Comparison of ENCODE assay signal across 18 cellular contexts in the genomic region with DNA sequence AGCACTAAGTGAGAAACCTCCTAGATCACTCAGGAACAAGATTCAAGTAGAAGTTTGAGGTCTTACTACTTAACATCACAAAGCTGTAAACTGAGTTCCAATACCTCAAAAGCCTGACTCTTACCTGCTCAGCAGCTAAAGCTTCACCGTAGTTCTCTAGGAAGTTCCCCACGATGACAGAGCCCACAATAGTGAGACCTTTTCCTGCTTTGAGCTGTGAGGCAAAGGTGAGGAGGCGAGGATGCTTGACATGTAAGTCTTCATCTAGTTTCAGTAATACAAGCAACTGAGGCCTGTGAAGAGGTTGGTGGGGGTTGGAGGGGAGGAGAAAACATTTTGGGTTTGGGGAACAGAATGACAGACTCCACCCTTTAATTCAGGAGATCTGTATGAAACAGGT. TPM values are rescaled to one million over a fixed set of nuclear protein-coding genes. Genes with fewer than 3 reads are reported as not detected.
DNase-seq lines count a peak whose midpoint lies in the region; ATAC-seq and TF ChIP-seq lines count a peak whose summit lies in the region.
"Had no signal": no experiment of that assay in that cellular context is flagged by ENCODE, and none has a peak within 500 bp of the region (broad histone marks: within the 10 kb centered on the region; RNA-seq: fewer than 3 reads in every experiment).

No MANE protein-coding gene starts in this region.

- H2AFZ ChIP-seq in IMR-90 (replicated peaks; ENCODE audit: low read length, poor library complexity), result no peak overlapping the region
- no peak overlapping the region for H2AFZ ChIP-seq in smooth muscle cell (ENCODE audit: low read depth)

- H3K4me2 ChIP-seq in IMR-90 (ENCODE audit: low read depth, low read length) (no peak overlapping the region), smooth muscle cell (no peak overlapping the region)

- H3K27me3 ChIP-seq in IMR-90 (ENCODE audit: control insufficient read depth, insufficient read depth, low read length) (no peaks in the 10 kb centered on the region), smooth muscle cell (ENCODE audit: low read depth) (no peaks in the 10 kb centered on the region), aorta (ENCODE audit: control insufficient read depth in 1 of 2, insufficient read depth in 2 of 2, low read length in 1 of 2) (no peaks in the 10 kb centered on the region)
- H3K27me3 ChIP-seq: adrenal gland, gastroesophageal sphincter, SJSA1, suprapubic skin had no signal

- no peaks in the 10 kb centered on the region for H3K79me2 ChIP-seq in smooth muscle cell (ENCODE audit: low read depth)

- H3K9me1 ChIP-seq in IMR-90 (ENCODE audit: insufficient read depth, low read length), result peaks cover 10% of the 10 kb centered on the region

- no peak for TF ChIP-seq RAD21 in IMR-90 (IDR thresholded peaks at IDR 0.05; ENCODE audit: low read length)

- peak overlapping the region in 1 of 2 experiments; percentile 50; a peak in 1 of 4 replicates for H4K8ac ChIP-seq in IMR-90 (ENCODE audit: low read depth in 2 of 2, low read length in 2 of 2)

- H4K5ac ChIP-seq in IMR-90 (ENCODE audit: low read depth, low read length), result peak overlapping the region; percentile 7; the same call in 1 of the 2 replicates

- BruUV-seq in IMR-90 (replicated peaks; lab: Mats Ljungman, UMichigan), result no TSS peak

- H3K9ac ChIP-seq in IMR-90 (ENCODE audit: low read depth, low read length) (no peak overlapping the region), smooth muscle cell (ENCODE audit: low read depth) (peak overlapping the region; percentile 56)

- H2BK15ac ChIP-seq in IMR-90 (ENCODE audit: low read depth, low read length), result peak overlapping the region; percentile 86

- H2BK120ac ChIP-seq in IMR-90 (ENCODE audit: low read depth, low read length), result peak overlapping the region; percentile 91

- H2AK5ac ChIP-seq in IMR-90 (ENCODE audit: low read depth, low read length), result peak overlapping the region; percentile 99

- H3K4me3 Mint-ChIP-seq in activated naive CD4-positive, alpha-beta T cell treated with anti-CD3 and anti-CD28 coated beads for 36 hours, result no peak overlapping the region
- H3K4me3 Mint-ChIP-seq in activated naive CD4-positive, alpha-beta T cell treated with anti-CD3 and anti-CD28 coated beads, Interleukin-2, amount 10 ng/mL, durations not matched to agents 7 days and 5 days, result no peak overlapping the region
- no peak overlapping the region for H3K4me3 Mint-ChIP-seq in activated naive CD8-positive, alpha-beta T cell treated with anti-CD3 and anti-CD28 coated beads, Interleukin-2, amount 50 U/mL, for 24 hours
- no peak overlapping the region for H3K4me3 Mint-ChIP-seq in CD14-positive monocyte
- H3K4me3 Mint-ChIP-seq: activated B cell treated with CpG ODN at 0.5 μM for 24 hours, mesothelial cell of epicardium had no signal

- CTCF ChIA-PET in activated naive CD4-positive, alpha-beta T cell treated with anti-CD3 and anti-CD28 coated beads for 36 hours (lab: Charles Lee), result interaction anchor here (0.6 to 3.3 kb wide), 14 partner anchors 16 to 366 kb away, joined by 3 to 16 read pairs (median 6); a partner anchor contains a TSS
- CTCF ChIA-PET in activated naive CD4-positive, alpha-beta T cell treated with anti-CD3 and anti-CD28 coated beads, Interleukin-2, amount 10 ng/mL, durations not matched to agents 7 days and 5 days (lab: Charles Lee), result interaction anchor here (0.7 to 2.7 kb wide), 10 partner anchors 9 to 126 kb away, joined by 3 to 29 read pairs (median 8); a partner anchor contains a TSS
- CTCF ChIA-PET in IMR-90 (lab: Yijun Ruan, JAX), result interaction anchor here (0.7 to 1.9 kb wide), 5 partner anchors 12 to 347 kb away, joined by 3 to 5 read pairs (median 3); a partner anchor contains a TSS

- intact Hi-C loops in activated naive CD4-positive, alpha-beta T cell treated with anti-CD3 and anti-CD28 coated beads for 36 hours (cut with micrococcal nuclease), result no loop called here
- intact Hi-C loops in IMR-90 (cut with micrococcal nuclease) (no loop called here), aorta (cut with DNase I) (loop anchor here in 1 of 2 donors (5.0 kb wide), 1 partner anchor 102 kb away; a partner anchor contains a TSS), CD14-positive monocyte (cut with micrococcal nuclease) (loop anchor here (5.0 to 10.0 kb wide), 2 partner anchors 102 to 124 kb away; a partner anchor contains a TSS)

- H3K4me1 ChIP-seq in IMR-90 (ENCODE audit: control insufficient read depth, insufficient read depth, low read length), result peaks cover 4% of the 10 kb centered on the region
- peaks cover 2% of the 10 kb centered on the region for H3K4me1 ChIP-seq in smooth muscle cell (ENCODE audit: low read depth)
- no peaks in the 10 kb centered on the region for H3K4me1 ChIP-seq in aorta (ENCODE audit: control insufficient read depth in 1 of 2, insufficient read depth in 2 of 2, low read length in 2 of 2)
- H3K4me1 ChIP-seq: adrenal gland, gastroesophageal sphincter, suprapubic skin had no signal

- H3K14ac ChIP-seq in IMR-90 (replicated peaks; ENCODE audit: low read depth, low read length), result peak overlapping the region; percentile 5; the same call in 1 of the 2 replicates

- peak overlapping the region; percentile 20; the same call in 1 of the 2 replicates for H3K18ac ChIP-seq in IMR-90 (ENCODE audit: low read depth, low read length)

- WGBS in IMR-90 (ENCODE audit: extremely low coverage in 2 of 2, insufficient read length in 1 of 2), 2 experiments, result no CpG with 5 or more reads among the region's 3 CpGs
- WGBS in smooth muscle cell (ENCODE audit: low lambda C conversion rate), result 81% methylated on average over 3 of the region's 3 CpGs
- WGBS in aorta, 2 donors, result 86 to 91% methylated on average over 3 of the region's 3 CpGs

- peaks cover 38% of the 10 kb centered on the region for H3K4me1 Mint-ChIP-seq in activated naive CD4-positive, alpha-beta T cell treated with anti-CD3 and anti-CD28 coated beads for 36 hours (ENCODE audit: low read depth)
- peaks cover 14% of the 10 kb centered on the region for H3K4me1 Mint-ChIP-seq in activated naive CD4-positive, alpha-beta T cell treated with anti-CD3 and anti-CD28 coated beads, Interleukin-2, amount 10 ng/mL, durations not matched to agents 7 days and 5 days
- H3K4me1 Mint-ChIP-seq in activated naive CD8-positive, alpha-beta T cell treated with anti-CD3 and anti-CD28 coated beads, Interleukin-2, amount 50 U/mL, for 24 hours, result peaks cover 28% of the 10 kb centered on the region
- no peaks in the 10 kb centered on the region for H3K4me1 Mint-ChIP-seq in CD14-positive monocyte
- H3K4me1 Mint-ChIP-seq: mesothelial cell of epicardium had no signal

- H2AK9ac ChIP-seq in IMR-90 (replicated peaks; ENCODE audit: low read depth, low read length, poor library complexity), result no peak overlapping the region

- POLR2A ChIA-PET in IMR-90 (lab: Charles Lee; ENCODE audit: unreplicated experiment), result no interaction called here

- no peaks in the 10 kb centered on the region for H3K9me3 Mint-ChIP-seq in activated naive CD4-positive, alpha-beta T cell treated with anti-CD3 and anti-CD28 coated beads for 36 hours
- H3K9me3 Mint-ChIP-seq in activated naive CD4-positive, alpha-beta T cell treated with anti-CD3 and anti-CD28 coated beads, Interleukin-2, amount 10 ng/mL, durations not matched to agents 7 days and 5 days, result no peaks in the 10 kb centered on the region
- no peaks in the 10 kb centered on the region for H3K9me3 Mint-ChIP-seq in activated naive CD8-positive, alpha-beta T cell treated with anti-CD3 and anti-CD28 coated beads, Interleukin-2, amount 50 U/mL, for 24 hours
- H3K9me3 Mint-ChIP-seq in CD14-positive monocyte, result no peaks in the 10 kb centered on the region
- H3K9me3 Mint-ChIP-seq: activated B cell treated with CpG ODN at 0.5 μM for 24 hours, mesothelial cell of epicardium had no signal

- H3F3A ChIP-seq in smooth muscle cell (ENCODE audit: low read depth), result no peaks in the 10 kb centered on the region

- no peak for TF ChIP-seq POLR2A in IMR-90 (IDR thresholded peaks at IDR 0.05; ENCODE audit: low read depth, low read length)

- no peaks in the 10 kb centered on the region for H4K20me1 ChIP-seq in IMR-90 (ENCODE audit: insufficient read depth, low read length)
- H4K20me1 ChIP-seq in smooth muscle cell (ENCODE audit: low read depth), result no peaks in the 10 kb centered on the region

- H3K79me1 ChIP-seq in IMR-90 (ENCODE audit: low read depth in 1 of 2, low read length in 2 of 2), result peaks cover 2 to 9% of the 10 kb centered on the region in 2 experiments; a peak in 2 of 4 replicates

- H3K27me3 Mint-ChIP-seq in activated naive CD4-positive, alpha-beta T cell treated with anti-CD3 and anti-CD28 coated beads for 36 hours (ENCODE audit: low read depth), result no peaks in the 10 kb centered on the region
- no peaks in the 10 kb centered on the region for H3K27me3 Mint-ChIP-seq in activated naive CD4-positive, alpha-beta T cell treated with anti-CD3 and anti-CD28 coated beads, Interleukin-2, amount 10 ng/mL, durations not matched to agents 7 days and 5 days
- H3K27me3 Mint-ChIP-seq in activated naive CD8-positive, alpha-beta T cell treated with anti-CD3 and anti-CD28 coated beads, Interleukin-2, amount 50 U/mL, for 24 hours, result no peaks in the 10 kb centered on the region
- peaks cover 0 to 2% (median 0%) of the 10 kb centered on the region in 3 donors for H3K27me3 Mint-ChIP-seq in CD14-positive monocyte (ENCODE audit: low read depth in 3 of 3)
- H3K27me3 Mint-ChIP-seq: activated B cell treated with CpG ODN at 0.5 μM for 24 hours, progenitor cell of endocrine pancreas had no signal

- dilution Hi-C loops in IMR-90 (cut with HindIII; ENCODE audit: low sequenced_read_pairs, unreplicated experiment), result no loop called here

- H3K9me3 ChIP-seq in IMR-90 (ENCODE audit: control insufficient read depth, insufficient read depth, low read length) (no peaks in the 10 kb centered on the region), smooth muscle cell (replicated peaks; ENCODE audit: low read depth) (no peaks in the 10 kb centered on the region), aorta (ENCODE audit: control insufficient read depth, low read length) (no peaks in the 10 kb centered on the region)
- H3K9me3 ChIP-seq: adrenal gland, gastroesophageal sphincter, SJSA1, suprapubic skin had no signal

- in situ Hi-C loops in IMR-90 (cut with MboI; ENCODE audit: low sequenced_read_pairs), result loop anchor here (25.0 kb wide), 1 partner anchor 347 kb away; a partner anchor contains a TSS

- ATAC-seq in IMR-90 (ENCODE audit: low read depth) (no peak), aorta (ENCODE audit: low FRiP score) (no peak)
- ATAC-seq in activated naive CD8-positive, alpha-beta T cell treated with anti-CD3 and anti-CD28 coated beads, Interleukin-2, amount 50 U/mL, for 24 hours, result peak; percentile 30
- ATAC-seq: gastroesophageal sphincter, left colon had no signal

- no peak for TF ChIP-seq CTCF in IMR-90 (conservative IDR thresholded peaks at IDR 0.05; ENCODE audit: low read depth, low read length)
- TF ChIP-seq CTCF in smooth muscle cell (IDR thresholded peaks at IDR 0.05; ENCODE audit: borderline replicate concordance, insufficient read depth, poor library complexity, severe bottlenecking), result no peak
- no peak for TF ChIP-seq CTCF in CD14-positive monocyte (IDR thresholded peaks at IDR 0.05)

- H2BK5ac ChIP-seq in IMR-90 (ENCODE audit: low read depth, low read length, poor library complexity, severe bottlenecking), result peak overlapping the region; percentile 18

- H2BK20ac ChIP-seq in IMR-90 (ENCODE audit: low read depth, low read length), result peak overlapping the region; percentile 73

- no peak overlapping the region for H3K56ac ChIP-seq in IMR-90 (ENCODE audit: extremely low read depth, insufficient read depth, low read length)

- H3K27ac ChIP-seq in IMR-90 (ENCODE audit: insufficient read depth, low read length) (peak overlapping the region; percentile 2; the same call in 1 of the 2 replicates), smooth muscle cell (ENCODE audit: low read depth) (peak overlapping the region; percentile 95), aorta (ENCODE audit: low read depth in 1 of 2, low read length in 2 of 2) (no peak overlapping the region)
- H3K27ac ChIP-seq: adrenal gland, gastroesophageal sphincter, suprapubic skin had no signal

- peak overlapping the region; percentile 86 for H3K4ac ChIP-seq in IMR-90 (ENCODE audit: low read depth, low read length)

- peak; percentile 59 for DNase-seq in activated naive CD4-positive, alpha-beta T cell treated with anti-CD3 and anti-CD28 coated beads for 36 hours
- no peak for DNase-seq in activated naive CD4-positive, alpha-beta T cell treated with anti-CD3 and anti-CD28 coated beads, Interleukin-2, amount 10 ng/mL, durations not matched to agents 7 days and 5 days
- no peak for DNase-seq in IMR-90
- DNase-seq in activated naive CD8-positive, alpha-beta T cell treated with anti-CD3 and anti-CD28 coated beads, Interleukin-2, amount 50 U/mL, for 24 hours, result no peak
- DNase-seq in smooth muscle cell (lab: John Stamatoyannopoulos, UW; ENCODE audit: unreplicated experiment), result no peak
- no peak for DNase-seq in aorta
- DNase-seq in CD14-positive monocyte (ENCODE audit: low spot score), result no peak
- DNase-seq: activated B cell treated with CpG ODN at 0.5 μM for 24 hours, adrenal gland, left colon, NCI-H1436 treated with DMSO at 0.1 percent for 48 hours, NCI-H774, T-helper 9 cell had no signal

- peak overlapping the region; percentile 70 for H4K91ac ChIP-seq in IMR-90 (ENCODE audit: insufficient read depth, low read depth, low read length)

- H3K36me3 ChIP-seq in IMR-90 (ENCODE audit: control insufficient read depth, insufficient read depth, low read length) (peaks cover 7% of the 10 kb centered on the region), smooth muscle cell (ENCODE audit: low read depth) (no peaks in the 10 kb centered on the region), aorta (ENCODE audit: control insufficient read depth in 1 of 2, insufficient read depth in 2 of 2, low read length in 1 of 2) (peaks cover 12% of the 10 kb centered on the region in 2 donors)
- H3K36me3 ChIP-seq: SJSA1 had no signal

- peaks cover 25% of the 10 kb centered on the region for H3K36me3 Mint-ChIP-seq in activated naive CD4-positive, alpha-beta T cell treated with anti-CD3 and anti-CD28 coated beads for 36 hours (ENCODE audit: low read depth)
- H3K36me3 Mint-ChIP-seq in activated naive CD4-positive, alpha-beta T cell treated with anti-CD3 and anti-CD28 coated beads, Interleukin-2, amount 10 ng/mL, durations not matched to agents 7 days and 5 days, result peaks cover 52% of the 10 kb centered on the region
- H3K36me3 Mint-ChIP-seq in activated naive CD8-positive, alpha-beta T cell treated with anti-CD3 and anti-CD28 coated beads, Interleukin-2, amount 50 U/mL, for 24 hours (ENCODE audit: low read depth), result peaks cover 30% of the 10 kb centered on the region
- peaks cover 86 to 95% of the 10 kb centered on the region in 2 donors for H3K36me3 Mint-ChIP-seq in CD14-positive monocyte

- no peak overlapping the region for H3K4me3 ChIP-seq in IMR-90 (ENCODE audit: insufficient read depth, low read depth, low read length)
- no peak overlapping the region for H3K4me3 ChIP-seq in smooth muscle cell
- H3K4me3 ChIP-seq in aorta (ENCODE audit: low read length in 2 of 2), result no peak overlapping the region
- H3K4me3 ChIP-seq: adrenal gland, gastroesophageal sphincter, SJSA1, suprapubic skin had no signal

- peak overlapping the region; percentile 29; the same call in 1 of the 2 replicates for H3K23ac ChIP-seq in IMR-90 (ENCODE audit: low read depth, low read length)

- peak overlapping the region; percentile 76 for H3K27ac Mint-ChIP-seq in activated naive CD4-positive, alpha-beta T cell treated with anti-CD3 and anti-CD28 coated beads for 36 hours
- H3K27ac Mint-ChIP-seq in activated naive CD4-positive, alpha-beta T cell treated with anti-CD3 and anti-CD28 coated beads, Interleukin-2, amount 10 ng/mL, durations not matched to agents 7 days and 5 days, result no peak overlapping the region
- peak overlapping the region; percentile 69 for H3K27ac Mint-ChIP-seq in activated naive CD8-positive, alpha-beta T cell treated with anti-CD3 and anti-CD28 coated beads, Interleukin-2, amount 50 U/mL, for 24 hours
- H3K27ac Mint-ChIP-seq in CD14-positive monocyte, result no peak overlapping the region
- H3K27ac Mint-ChIP-seq: activated B cell treated with CpG ODN at 0.5 μM for 24 hours, mesothelial cell of epicardium, progenitor cell of endocrine pancreas had no signal

RNA-seq across cellular contexts. Expression of a gene that starts 15.7 kb away (rescaled TPM):
- total RNA-seq in activated naive CD4-positive, alpha-beta T cell treated with anti-CD3 and anti-CD28 coated beads for 36 hours, result 100 to 1,000 TPM; 100 to 102 TPM
- total RNA-seq in IMR-90 (2012; rRNA removed) (189 and 330 TPM in 2 replicates), smooth muscle cell (128 and 146 TPM in 2 replicates), aorta (10 to 100 TPM; 64.9 to 71.8 TPM)
- polyA plus RNA-seq in IMR-90 (2012; rRNA removed) (120 and 148 TPM in 2 replicates), smooth muscle cell (194 and 227 TPM in 2 replicates), aorta (100 to 1,000 TPM; 105 to 130 TPM), CD14-positive monocyte (100 to 1,000 TPM; 116 to 142 TPM)
- 121 and 248 TPM in 2 replicates for polyA plus RNA-seq in IMR-90 (2012; cell fraction: cytosol; rRNA removed)
- polyA plus RNA-seq in IMR-90 (2012; cell fraction: nucleus; rRNA removed; ENCODE audit: low replicate concordance), result 55.7 and 105 TPM in 2 replicates

RNA-seq across cellular contexts. Expression of a gene that starts 30.6 kb away (rescaled TPM):
- total RNA-seq in activated naive CD4-positive, alpha-beta T cell treated with anti-CD3 and anti-CD28 coated beads for 36 hours, result 10 to 100 TPM; 46.4 to 51.6 TPM
- total RNA-seq in IMR-90 (2012; rRNA removed) (24.0 and 50.5 TPM in 2 replicates), smooth muscle cell (91.8 and 145 TPM in 2 replicates), aorta (10 to 100 TPM; 64.5 to 64.7 TPM)
- polyA plus RNA-seq in IMR-90 (2012; rRNA removed) (14.4 and 17.1 TPM in 2 replicates), smooth muscle cell (62.3 and 65.5 TPM in 2 replicates), aorta (10 to 100 TPM; 16.4 to 32.0 TPM), CD14-positive monocyte (10 to 100 TPM; 37.7 to 38.4 TPM)
- polyA plus RNA-seq in IMR-90 (2012; cell fraction: cytosol; rRNA removed), result 2.6 and 5.1 TPM in 2 replicates
- 7.6 and 33.1 TPM in 2 replicates for polyA plus RNA-seq in IMR-90 (2012; cell fraction: nucleus; rRNA removed; ENCODE audit: low replicate concordance)

Comparison
In these comparisons a context has a peak if more than half of its experiments do, and no peak if none do; other contexts are left out.
1. H3K27ac Mint-ChIP-seq: peak in activated naive CD4-positive, alpha-beta T cell treated with anti-CD3 and anti-CD28 coated beads for 36 hours (single experiment) and activated naive CD8-positive, alpha-beta T cell treated with anti-CD3 and anti-CD28 coated beads, Interleukin-2, amount 50 U/mL, for 24 hours (single experiment); none in activated naive CD4-positive, alpha-beta T cell treated with anti-CD3 and anti-CD28 coated beads, Interleukin-2, amount 10 ng/mL, durations not matched to agents 7 days and 5 days (single experiment) and CD14-positive monocyte (0 of 7).
2. H3K27ac ChIP-seq: peak in IMR-90 (single experiment) and smooth muscle cell (single experiment); none in aorta (0 of 2).
3. intact Hi-C loops: an anchor here in CD14-positive monocyte (5.0 to 10.0 kb wide); none called in activated naive CD4-positive, alpha-beta T cell treated with anti-CD3 and anti-CD28 coated beads for 36 hours and IMR-90.